Comparison of ENCODE assay signal across 26 cellular contexts in the genomic region with DNA sequence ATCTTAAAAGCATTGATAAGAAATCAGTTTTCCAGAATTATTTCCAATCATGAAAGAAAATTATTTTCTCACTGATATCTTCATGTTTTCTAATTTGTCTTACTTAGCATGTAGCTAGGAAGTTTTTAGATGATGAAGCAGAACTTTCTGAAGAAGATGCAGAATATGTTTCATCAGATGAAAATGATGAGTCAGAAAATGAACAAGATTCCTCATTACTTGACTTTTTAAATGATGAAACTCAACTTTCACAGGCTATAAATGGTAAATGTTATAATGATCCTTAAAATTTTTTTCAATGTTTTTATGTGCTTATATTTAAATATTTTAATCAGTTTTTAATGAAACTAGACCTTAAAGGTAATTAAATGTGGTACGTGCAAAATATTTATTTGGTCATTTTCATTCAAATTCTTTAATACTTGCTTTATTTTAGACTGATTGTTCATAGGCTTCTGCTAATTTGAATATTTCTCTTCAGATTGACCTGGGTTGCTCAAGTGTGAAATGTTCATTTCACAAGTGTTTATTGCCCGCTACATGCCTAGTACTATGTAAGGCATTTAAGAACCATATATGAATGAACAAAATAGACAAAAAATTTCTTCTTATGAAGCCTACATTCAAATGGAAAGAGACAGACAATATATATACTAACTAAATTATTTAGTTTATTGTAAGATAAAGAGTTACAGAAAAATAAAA. TPM values are rescaled to one million over a fixed set of nuclear protein-coding genes. Genes with fewer than 3 reads are reported as not detected.
A peak's percentile ranks its signal among the peaks of the same experiment; 100 is the strongest.
DNase-seq lines count a peak whose midpoint lies in the region; ATAC-seq, FAIRE-seq and TF ChIP-seq lines count a peak whose summit lies in the region.
"Had no signal": no experiment of that assay in that cellular context is flagged by ENCODE, and none has a peak within 500 bp of the region (broad histone marks: within the 10 kb centered on the region; RNA-seq: fewer than 3 reads in every experiment).

No MANE protein-coding gene starts in this region.

- H3K4me3 Mint-ChIP-seq in progenitor cell of endocrine pancreas (ENCODE audit: low read depth) = no peak overlapping the region
- H3K4me3 Mint-ChIP-seq: activated naive CD8-positive, alpha-beta T cell; activated T-helper 17 cell treated with anti-CD3 and anti-CD28 coated beads, Interleukin-2, amount 50 U/mL, for 72 hours; central memory CD8-positive, alpha-beta T cell had no signal

- H2AFZ ChIP-seq in fibroblast of lung (ENCODE audit: low read length) = no peak overlapping the region
- H2AFZ ChIP-seq: PC-9 had no signal

- no peaks in the 10 kb centered on the region for H4K20me1 ChIP-seq in fibroblast of lung (ENCODE audit: control insufficient read depth, extremely low read depth, insufficient read depth, low read length)
- H4K20me1 ChIP-seq: BLaER1 had no signal

- TF ChIP-seq EP300 in A549 (IDR thresholded peaks at IDR 0.05) (no peak), tibial nerve (IDR thresholded peaks at IDR 0.05) (no peak)

- H3K4me1 ChIP-seq in A549 (peaks cover 3% of the 10 kb centered on the region; the same call in 1 of the 3 replicates), fibroblast of lung (ENCODE audit: control insufficient read depth, extremely low read depth, insufficient read depth, low read length) (no peaks in the 10 kb centered on the region), tibial nerve (no peaks in the 10 kb centered on the region), uterus (no peaks in the 10 kb centered on the region)
- H3K4me1 ChIP-seq: BLaER1, HAP-1, stomach, transverse colon had no signal

- H3K9me3 ChIP-seq in A549 = no peaks in the 10 kb centered on the region
- H3K9me3 ChIP-seq in fibroblast of lung (ENCODE audit: control insufficient read depth, insufficient read depth, low read depth, low read length) = no peaks in the 10 kb centered on the region
- H3K9me3 ChIP-seq in tibial nerve = no peaks in the 10 kb centered on the region
- H3K9me3 ChIP-seq in uterus = no peaks in the 10 kb centered on the region
- H3K9me3 ChIP-seq: BLaER1, HAP-1, stomach, transverse colon had no signal

- no peak for TF ChIP-seq POLR2A in A549 (IDR thresholded peaks at IDR 0.05; ENCODE audit: low read length)
- TF ChIP-seq POLR2A in tibial nerve (IDR thresholded peaks at IDR 0.05) = no peak
- no peak for TF ChIP-seq POLR2A in uterus (IDR thresholded peaks at IDR 0.05)

- peak; percentile 23 for FAIRE-seq in A549 (lab: Jason Lieb, UNC)

- no peak overlapping the region for H3K9ac ChIP-seq in fibroblast of lung (ENCODE audit: insufficient read depth, low read length)
- H3K9ac ChIP-seq: BLaER1 had no signal

- H3K36me3 Mint-ChIP-seq in progenitor cell of endocrine pancreas (ENCODE audit: insufficient read depth) = peaks cover 4% of the 10 kb centered on the region

- no peaks in the 10 kb centered on the region for H3K27me3 ChIP-seq in fibroblast of lung (ENCODE audit: control insufficient read depth, insufficient read depth, low read length)
- H3K27me3 ChIP-seq in tibial nerve = no peaks in the 10 kb centered on the region
- H3K27me3 ChIP-seq in uterus = no peaks in the 10 kb centered on the region
- H3K27me3 ChIP-seq: BLaER1, dorsolateral prefrontal cortex, stomach, transverse colon had no signal

- peaks cover 1% of the 10 kb centered on the region for H3K4me1 Mint-ChIP-seq in progenitor cell of endocrine pancreas (ENCODE audit: low read depth)
- H3K4me1 Mint-ChIP-seq: activated T-helper 17 cell treated with anti-CD3 and anti-CD28 coated beads, Interleukin-2, amount 50 U/mL, for 72 hours; central memory CD8-positive, alpha-beta T cell had no signal

- no peak for DNase-seq in A549 (ENCODE audit: low read depth in 1 of 2, low spot score in 1 of 2)
- DNase-seq in fibroblast of lung (ENCODE audit: low read depth in 2 of 2) = peak; percentile 21 to 39
- DNase-seq in tibial nerve (ENCODE audit: low spot score in 2 of 2) = no peak
- no peak for DNase-seq in uterus
- no peak for DNase-seq in progenitor cell of endocrine pancreas (ENCODE audit: low spot score, unreplicated experiment)
- DNase-seq: activated CD4-positive, alpha-beta T cell treated with anti-CD3 and anti-CD28 coated beads, Interleukin-2, amount 50 U/mL, for 1 hour; COR-L47; dorsolateral prefrontal cortex; KBM-7; mesendoderm; NCI-H1436; PC-9; SHP77; stimulated activated CD8-positive, alpha-beta memory T cell treated with anti-CD3 and anti-CD28 coated beads, Interleukin-4, amount 100 ng/mL, for 48 hours; stomach; SW 1271; T1000; transverse colon had no signal

- H3K9me3 Mint-ChIP-seq in progenitor cell of endocrine pancreas (ENCODE audit: low read depth) = no peaks in the 10 kb centered on the region
- H3K9me3 Mint-ChIP-seq: activated T-helper 17 cell treated with anti-CD3 and anti-CD28 coated beads, Interleukin-2, amount 50 U/mL, for 72 hours; central memory CD8-positive, alpha-beta T cell had no signal

- H3K27ac ChIP-seq in A549 (no peak overlapping the region), fibroblast of lung (ENCODE audit: insufficient read depth, low read length) (no peak overlapping the region), tibial nerve (no peak overlapping the region), uterus (no peak overlapping the region)
- H3K27ac ChIP-seq: BLaER1, dorsolateral prefrontal cortex, PC-9, stomach, transverse colon had no signal

- H3K4me2 ChIP-seq in A549 (no peak overlapping the region), fibroblast of lung (ENCODE audit: extremely low read depth, insufficient read depth, low read length) (no peak overlapping the region)
- H3K4me2 ChIP-seq: BLaER1, PC-9 had no signal

- no peak overlapping the region for H3K4me3 ChIP-seq in A549
- H3K4me3 ChIP-seq in fibroblast of lung (replicated peaks in 1 of 4; ENCODE audit: control extremely low read depth in 1 of 4, insufficient read depth in 1 of 4, low read depth in 3 of 4, low read length in 4 of 4) = no peak overlapping the region
- no peak overlapping the region for H3K4me3 ChIP-seq in tibial nerve
- no peak overlapping the region for H3K4me3 ChIP-seq in uterus
- H3K4me3 ChIP-seq: BLaER1, dorsolateral prefrontal cortex, HAP-1, PC-9, stomach, transverse colon had no signal

- POLR2A ChIA-PET in A549 (lab: Yijun Ruan, JAX) = no interaction called here

- H3K79me2 ChIP-seq in fibroblast of lung (ENCODE audit: control insufficient read depth, insufficient read depth, low read length) = no peaks in the 10 kb centered on the region

- no peak overlapping the region for H3K27ac Mint-ChIP-seq in progenitor cell of endocrine pancreas
- H3K27ac Mint-ChIP-seq: activated naive CD8-positive, alpha-beta T cell; activated T-helper 17 cell treated with anti-CD3 and anti-CD28 coated beads, Interleukin-2, amount 50 U/mL, for 72 hours had no signal

- TF ChIP-seq CTCF in A549 (IDR thresholded peaks at IDR 0.05) (no peak), fibroblast of lung (conservative IDR thresholded peaks at IDR 0.05 in 1 of 2, IDR thresholded peaks at IDR 0.05 in 1 of 2; ENCODE audit: low read depth in 1 of 2, low read length in 2 of 2) (no peak), tibial nerve (IDR thresholded peaks at IDR 0.05) (no peak), uterus (IDR thresholded peaks at IDR 0.05) (no peak), progenitor cell of endocrine pancreas (IDR thresholded peaks at IDR 0.05; ENCODE audit: unreplicated experiment) (no peak)

- ATAC-seq in A549 (no peak), GM18858 (IDR thresholded peaks at IDR 0.05; ENCODE audit: unreplicated experiment) (peak; percentile 51), HG03565 (IDR thresholded peaks at IDR 0.05; ENCODE audit: unreplicated experiment) (peak; percentile 43), GM21737 (IDR thresholded peaks at IDR 0.05; ENCODE audit: unreplicated experiment) (no peak)
- ATAC-seq: activated T-helper 17 cell treated with anti-CD3 and anti-CD28 coated beads, Interleukin-2, amount 50 U/mL, for 72 hours had no signal

- intact Hi-C loops in uterus (cut with DNase I; ENCODE audit: low total_unique reads) = no loop called here

- 95% methylated on average over 2 of the region's 2 CpGs for WGBS in A549 (ENCODE audit: missing lambda C conversion rate)
- 95 to 96% methylated on average over 2 of the region's 2 CpGs for WGBS in tibial nerve, 2 donors

- no peak for TF ChIP-seq RAD21 in A549 (conservative IDR thresholded peaks at IDR 0.05 in 1 of 2, IDR thresholded peaks at IDR 0.05 in 1 of 2)

- no peaks in the 10 kb centered on the region for H3K27me3 Mint-ChIP-seq in progenitor cell of endocrine pancreas
- H3K27me3 Mint-ChIP-seq: activated naive CD8-positive, alpha-beta T cell; activated T-helper 17 cell treated with anti-CD3 and anti-CD28 coated beads, Interleukin-2, amount 50 U/mL, for 72 hours; central memory CD8-positive, alpha-beta T cell had no signal

- no peaks in the 10 kb centered on the region for H3K36me3 ChIP-seq in fibroblast of lung (ENCODE audit: control insufficient read depth, insufficient read depth, low read length)
- H3K36me3 ChIP-seq in tibial nerve = peaks cover 0 to 11% (median 0%) of the 10 kb centered on the region in 3 donors
- no peaks in the 10 kb centered on the region for H3K36me3 ChIP-seq in uterus

- CTCF ChIA-PET in A549 (lab: Yijun Ruan, JAX) = no interaction called here

RNA-seq across cellular contexts. Expression of a gene that starts 49.5 kb away (rescaled TPM):
- 5.7 and 8.8 TPM in 2 replicates for polyA plus RNA-seq in A549 (2011; rRNA removed)
- 2.1 TPM in 2 replicates for polyA plus RNA-seq in A549 (2012; cell fraction: cytosol; rRNA removed)
- polyA plus RNA-seq in A549 (2012; cell fraction: nucleus; rRNA removed) = 3.0 and 4.2 TPM in 2 replicates
- 5.7 to 7.0 TPM (median 6.1 TPM) in 3 replicates for polyA plus RNA-seq in A549 (2017; fragmentation: RNase III; extraction: RNeasy Plus Mini Kit Qiagen cat#74134 plus additional on column Dnase treatment)
- 11.6 and 12.3 TPM in 2 replicates for polyA minus RNA-seq in A549 (2011; rRNA and poly(A)+ RNA removed)
- 3.1 and 4.3 TPM in 2 replicates for total RNA-seq in fibroblast of lung
- 2.2 and 3.5 TPM in 2 replicates for polyA plus RNA-seq in fibroblast of lung
- polyA plus RNA-seq in fibroblast of lung (2012) = 1.5 and 2.3 TPM in 2 replicates
- 0.94 and 4.9 TPM in 2 replicates for polyA minus RNA-seq in fibroblast of lung (ENCODE audit: low replicate concordance)
- 10 to 100 TPM in 1 of 4 donors, 1 to 10 TPM in 3; 5.1 to 12.9 (median 7.7) TPM for total RNA-seq in tibial nerve
- total RNA-seq in uterus = 10 to 100 TPM in 1 of 4 donors, 1 to 10 TPM in 3; 6.9 to 25.7 (median 9.0) TPM
- 11.1 and 11.6 TPM in 2 replicates for total RNA-seq in progenitor cell of endocrine pancreas

RNA-seq across cellular contexts. Expression of a gene that starts 51.0 kb away (rescaled TPM):
- polyA plus RNA-seq in A549 (2011; rRNA removed) (106 and 202 TPM in 2 replicates), A549 (2017; fragmentation: RNase III; extraction: RNeasy Plus Mini Kit Qiagen cat#74134 plus additional on column Dnase treatment) (155 to 159 TPM (median 158 TPM) in 3 replicates), fibroblast of lung (101 and 117 TPM in 2 replicates)
- polyA plus RNA-seq in A549 (2012; cell fraction: cytosol; rRNA removed) = 39.9 and 52.1 TPM in 2 replicates
- polyA plus RNA-seq in A549 (2012; cell fraction: nucleus; rRNA removed) = 11.7 and 17.5 TPM in 2 replicates
- 7.6 and 9.9 TPM in 2 replicates for polyA minus RNA-seq in A549 (2011; rRNA and poly(A)+ RNA removed)
- total RNA-seq in fibroblast of lung (27.7 and 29.1 TPM in 2 replicates), tibial nerve (10 to 100 TPM; 19.6 to 45.7 (median 32.7) TPM), uterus (10 to 100 TPM; 20.2 to 57.7 (median 37.8) TPM), progenitor cell of endocrine pancreas (121 and 125 TPM in 2 replicates)
- 95.0 and 102 TPM in 2 replicates for polyA plus RNA-seq in fibroblast of lung (2012)
- polyA minus RNA-seq in fibroblast of lung (ENCODE audit: low replicate concordance) = 0.30 TPM in 1 of 2 replicates, not detected in the other

Comparison
In these comparisons a context has a peak if more than half of its experiments do, and no peak if none do; other contexts are left out.
1. ATAC-seq: peak in GM18858 (single experiment) and HG03565 (single experiment); none in A549 (0 of 2) and GM21737 (single experiment).
2. DNase-seq: peak in fibroblast of lung (2 of 2); none in A549 (0 of 2), tibial nerve (0 of 2), uterus (0 of 2) and progenitor cell of endocrine pancreas (single experiment).